13 cellular contexts compared by ENCODE assay signal in the genomic region with DNA sequence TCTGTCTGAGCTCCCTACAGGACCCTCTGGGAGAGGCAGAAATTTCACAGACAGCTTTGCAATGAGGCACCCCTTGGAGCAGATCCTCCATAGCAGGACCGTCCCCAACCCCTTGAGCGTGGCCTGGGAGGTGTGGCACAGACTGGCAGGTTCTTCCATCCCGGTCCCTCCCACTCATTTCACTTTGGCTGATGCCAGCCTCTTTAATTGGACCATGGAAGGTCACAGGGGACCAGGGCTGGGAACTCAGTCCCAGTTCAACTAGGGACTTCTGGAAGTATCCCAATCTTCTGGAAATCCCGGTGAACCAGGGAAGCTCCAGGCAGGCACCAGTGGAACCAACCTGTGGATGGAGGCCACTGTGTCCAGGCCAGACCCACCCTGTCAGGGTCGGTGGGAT.
DNase-seq lines count a peak whose midpoint lies in the region; ATAC-seq and TF ChIP-seq lines count a peak whose summit lies in the region.
"Had no signal": no experiment of that assay in that cellular context is flagged by ENCODE, and none has a peak within 500 bp of the region (broad histone marks: within the 10 kb centered on the region; RNA-seq: fewer than 3 reads in every experiment).

No MANE protein-coding gene starts in this region.

- no peak for TF ChIP-seq POLR2A in sigmoid colon (IDR thresholded peaks at IDR 0.05)
- no peak for TF ChIP-seq POLR2A in uterus (IDR thresholded peaks at IDR 0.05)

- POLR2A ChIA-PET in A673 (lab: Charles Lee; ENCODE audit: low non-redundant PET), result no interaction called here

- H3K9me3 ChIP-seq in colonic mucosa, result no peaks in the 10 kb centered on the region
- H3K9me3 ChIP-seq in left lung, result no peaks in the 10 kb centered on the region
- no peaks in the 10 kb centered on the region for H3K9me3 ChIP-seq in sigmoid colon
- H3K9me3 ChIP-seq in uterus, result no peaks in the 10 kb centered on the region
- H3K9me3 ChIP-seq in A673 (ENCODE audit: low read depth, low read length, poor library complexity, severe bottlenecking), result no peaks in the 10 kb centered on the region
- H3K9me3 ChIP-seq: SJSA1 had no signal

- H3K4me3 ChIP-seq in colonic mucosa (no peak overlapping the region), left lung (no peak overlapping the region), sigmoid colon (no peak overlapping the region), uterus (no peak overlapping the region), A673 (ENCODE audit: low read depth, low read length, poor library complexity, severe bottlenecking) (no peak overlapping the region)
- H3K4me3 ChIP-seq: SJSA1 had no signal

- no peak for TF ChIP-seq EP300 in sigmoid colon (IDR thresholded peaks at IDR 0.05)

- BruUV-seq in A673 (replicated peaks; lab: Mats Ljungman, UMichigan), result no TSS peak

- H3K36me3 ChIP-seq in colonic mucosa (no peaks in the 10 kb centered on the region), left lung (no peaks in the 10 kb centered on the region), sigmoid colon (no peaks in the 10 kb centered on the region), uterus (no peaks in the 10 kb centered on the region), A673 (ENCODE audit: insufficient read depth, low read length, poor library complexity, severe bottlenecking) (no peaks in the 10 kb centered on the region)

- peak overlapping the region in 1 of 2 donors; percentile 26 for H3K9ac ChIP-seq in colonic mucosa (ENCODE audit: low read depth in 2 of 2, low read length in 2 of 2)

- H3K27ac ChIP-seq in colonic mucosa (peak overlapping the region; percentile 61), left lung (peak overlapping the region; percentile 33 to 57), sigmoid colon (peak overlapping the region; percentile 86 to 93 (median 90)), uterus (peak overlapping the region; percentile 94 to 95), A673 (ENCODE audit: low read depth, low read length, poor library complexity, severe bottlenecking) (no peak overlapping the region)
- H3K27ac ChIP-seq: epithelial cell of prostate, SJSA1 had no signal

- H3K27me3 ChIP-seq in colonic mucosa, result no peaks in the 10 kb centered on the region
- H3K27me3 ChIP-seq in left lung, result no peaks in the 10 kb centered on the region
- H3K27me3 ChIP-seq in sigmoid colon, result no peaks in the 10 kb centered on the region
- H3K27me3 ChIP-seq in uterus, result no peaks in the 10 kb centered on the region
- H3K27me3 ChIP-seq in A673 (replicated peaks; ENCODE audit: insufficient read depth, low read depth, low read length, poor library complexity), result no peaks in the 10 kb centered on the region
- H3K27me3 ChIP-seq: SJSA1 had no signal

- WGBS in sigmoid colon, 2 donors, result 70 to 81% methylated on average over 5 of the region's 5 CpGs

- CTCF ChIA-PET in A673 (lab: Charles Lee), result no interaction called here

- H3K4me1 ChIP-seq in colonic mucosa (peaks cover 7% of the 10 kb centered on the region), left lung (peaks cover 14 to 15% of the 10 kb centered on the region in 2 donors), sigmoid colon (peaks cover 0 to 84% (median 73%) of the 10 kb centered on the region in 4 donors), uterus (peaks cover 21 to 36% of the 10 kb centered on the region in 2 donors), A673 (ENCODE audit: insufficient read depth, low read length, poor library complexity, severe bottlenecking) (no peaks in the 10 kb centered on the region)

- no peak for DNase-seq in colonic mucosa
- DNase-seq in left lung, result no peak
- DNase-seq in sigmoid colon, result no peak
- DNase-seq in uterus, result peak in 1 of 2 donors; percentile 52
- DNase-seq in activated CD4-positive, alpha-beta T cell treated with anti-CD3 and anti-CD28 coated beads, Interleukin-2, amount 50 U/mL, for 1 hour, result no peak
- no peak for DNase-seq in A673 (ENCODE audit: low spot score)
- no peak for DNase-seq in HT-29 (ENCODE audit: low spot score)
- DNase-seq: activated naive CD4-positive, alpha-beta T cell treated with Interleukin-2 at 50 U/mL for 16 hours; CD4-positive, CD25-positive, alpha-beta regulatory T cell; central memory CD4-positive, alpha-beta T cell; NCI-H2171 had no signal

- ATAC-seq in left lung, result no peak

- TF ChIP-seq CTCF in colonic mucosa (IDR thresholded peaks at IDR 0.05) (no peak), left lung (IDR thresholded peaks at IDR 0.05) (no peak), sigmoid colon (IDR thresholded peaks at IDR 0.05) (no peak), uterus (IDR thresholded peaks at IDR 0.05) (no peak), A673 (conservative IDR thresholded peaks at IDR 0.05; ENCODE audit: low read depth, low read length) (no peak)

- intact Hi-C loops in colonic mucosa (cut with DNase I) (no loop called here), left lung (cut with DNase I) (no loop called here), sigmoid colon (cut with DNase I) (loop anchor here (2.0 kb wide), 1 partner anchor 84 kb away; a partner anchor contains a TSS), uterus (cut with DNase I; ENCODE audit: low total_unique reads) (no loop called here), A673 (cut with micrococcal nuclease; ENCODE audit: unreplicated experiment) (no loop called here)
